In genomic region chr19:54411033-54411432, GRCh38 we compare ENCODE assay signal across 1 cellular context.
TF ChIP-seq lines count a peak whose summit lies in the region.

No MANE protein-coding gene starts in this region.

TF ChIP-seq in HEK293, 187 proteins besides CTCF, POLR2A, EP300 and RAD21 (continued from another document):
- TF ChIP-seq PRDM2 (tag by site-specific recombination; IDR thresholded peaks at IDR 0.05; ENCODE audit: borderline replicate concordance) (no peak), ZNF777 (tag by site-specific recombination; IDR thresholded peaks at IDR 0.05; ENCODE audit: borderline replicate concordance) (no peak)
